Comparison of ENCODE assay signal across 1 cellular context in genomic region chr2:32941944-32942690, GRCh38.
TF ChIP-seq lines count a peak whose summit lies in the region.

No MANE protein-coding gene starts in this region.

TF ChIP-seq in HepG2, 621 proteins besides CTCF, POLR2A, EP300 and RAD21:
- TF ChIP-seq ZNF232 (CRISPR knock-in tag; IDR thresholded peaks at IDR 0.05; ENCODE audit: borderline replicate concordance) (no peak), SOX6 (IDR thresholded peaks at IDR 0.05) (peak; percentile 81; the same call in 1 of the 2 replicates), SOX6 (CRISPR knock-in tag; IDR thresholded peaks at IDR 0.05) (no peak), ZEB1 (IDR thresholded peaks at IDR 0.05; ENCODE audit: insufficient replicate concordance, low read depth) (no peak), FOXK2 (IDR thresholded peaks at IDR 0.05) (peak; percentile 20; the same call in 1 of the 2 replicates)
